In the genomic region with DNA sequence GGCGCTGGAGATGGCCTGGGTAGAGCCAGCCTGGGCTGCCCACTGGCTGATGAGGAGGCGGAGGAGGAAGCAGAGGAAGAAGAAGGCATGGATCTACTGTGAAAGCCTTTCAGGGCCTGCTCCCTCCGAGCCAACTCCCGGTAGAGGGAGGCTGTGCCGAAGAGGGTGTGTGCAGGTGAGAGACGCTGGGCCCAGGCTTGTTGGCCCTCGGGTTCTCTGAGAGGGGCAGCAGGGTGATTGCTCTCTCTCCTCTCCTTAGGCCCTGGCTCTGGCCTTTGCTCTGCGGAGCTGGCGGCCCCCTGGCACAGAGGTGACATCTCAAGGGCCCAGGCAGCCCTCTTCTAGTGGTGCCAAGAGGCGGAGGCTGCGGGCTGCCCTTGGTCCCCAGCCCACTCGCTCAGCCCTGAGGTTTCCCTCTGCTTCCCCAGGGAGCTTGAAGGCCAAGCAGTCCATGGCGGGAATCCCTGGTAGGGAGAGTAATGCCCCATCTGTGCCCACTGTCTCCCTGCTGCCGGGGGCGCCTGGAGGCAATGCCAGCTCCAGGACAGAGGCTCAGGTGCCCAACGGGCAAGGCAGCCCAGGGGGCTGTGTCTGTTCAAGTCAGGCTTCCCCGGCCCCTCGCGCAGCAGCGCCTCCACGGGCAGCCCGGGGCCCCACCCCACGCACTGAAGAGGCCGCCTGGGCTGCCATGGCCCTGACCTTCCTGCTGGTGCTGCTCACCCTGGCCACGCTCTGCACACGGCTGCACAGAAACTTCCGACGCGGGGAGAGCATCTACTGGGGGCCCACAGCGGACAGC, we compare ENCODE assay signal across 13 cellular contexts. TPM values are rescaled to one million over a fixed set of nuclear protein-coding genes. Genes with fewer than 3 reads are reported as not detected.
DNase-seq lines count a peak whose midpoint lies in the region; ATAC-seq, FAIRE-seq and TF ChIP-seq lines count a peak whose summit lies in the region.
"Had no signal": no experiment of that assay in that cellular context is flagged by ENCODE, and none has a peak within 500 bp of the region (broad histone marks: within the 10 kb centered on the region; RNA-seq: fewer than 3 reads in every experiment).

No MANE protein-coding gene starts in this region.

- H3K4ac ChIP-seq in H1 (replicated peaks; ENCODE audit: insufficient read length, low read depth, low read length): no peak overlapping the region

- no peak for TF ChIP-seq RAD21 in H1 (IDR thresholded peaks at IDR 0.05 in 1 of 2, conservative IDR thresholded peaks at IDR 0.05 in 1 of 2; ENCODE audit: low read depth in 2 of 2, low read length in 2 of 2)

- peak; percentile 44 for DNase-seq in activated T-cell treated with anti-CD3 and anti-CD28 coated beads, Interleukin-2, amount 50 U/mL, for 24 hours
- no peak for DNase-seq in activated T-cell treated with anti-CD3 and anti-CD28 coated beads for 4 hours
- no peak for DNase-seq in H1 (ENCODE audit: low read depth in 1 of 2, low spot score in 2 of 2)
- peak; percentile 58 for DNase-seq in natural killer cell treated with Interleukin-12 subunit alpha and Interleukin-12 subunit beta and Interleukin-15 and Interleukin-18, amount 100 ng/mL, for 72 hours (ENCODE audit: low spot score)
- DNase-seq in NCI-H1417 treated with DMSO at 0.1 percent for 48 hours (lab: John Stamatoyannopoulos, UW): no peak
- no peak for DNase-seq in NCI-H1436 treated with DMSO at 0.1 percent for 48 hours (lab: John Stamatoyannopoulos, UW)
- no peak for DNase-seq in LoVo (ENCODE audit: low spot score)
- DNase-seq: NCI-H187 had no signal

- H3K9me3 ChIP-seq in H1 (ENCODE audit: insufficient read depth in 2 of 2, low read depth in 1 of 2, low read length in 1 of 2): no peaks in the 10 kb centered on the region

- H3K14ac ChIP-seq in H1 (ENCODE audit: insufficient read length): no peak overlapping the region

- H3K4me1 Mint-ChIP-seq in activated T-cell treated with anti-CD3 and anti-CD28 coated beads, Interleukin-2, amount 50 U/mL, for 24 hours (ENCODE audit: low read depth): peaks cover 27% of the 10 kb centered on the region
- H3K4me1 Mint-ChIP-seq in natural killer cell treated with Interleukin-12 subunit alpha and Interleukin-12 subunit beta and Interleukin-15 and Interleukin-18, amount 100 ng/mL, for 72 hours (ENCODE audit: low read depth in 2 of 2): peaks cover 12 to 15% of the 10 kb centered on the region in 2 donors

- FAIRE-seq in H1 (lab: Jason Lieb, UNC): no peak
- FAIRE-seq: GM19239 had no signal

- H3K79me2 ChIP-seq in H1 (ENCODE audit: control insufficient read depth in 1 of 2, insufficient read depth in 2 of 2, low read length in 2 of 2): no peaks in the 10 kb centered on the region

- H3K36me3 Mint-ChIP-seq in activated T-cell treated with anti-CD3 and anti-CD28 coated beads, Interleukin-2, amount 50 U/mL, for 24 hours (ENCODE audit: low read depth): peaks cover 53% of the 10 kb centered on the region
- H3K36me3 Mint-ChIP-seq in natural killer cell treated with Interleukin-12 subunit alpha and Interleukin-12 subunit beta and Interleukin-15 and Interleukin-18, amount 100 ng/mL, for 72 hours: no peaks in the 10 kb centered on the region

- H3K56ac ChIP-seq in H1 (replicated peaks; ENCODE audit: insufficient read length, low read depth, low read length): no peak overlapping the region

- peaks cover 0 to 18% (median 10%) of the 10 kb centered on the region in 4 experiments; a peak in 5 of 7 replicates for H3K27me3 ChIP-seq in H1 (replicated peaks in 1 of 4; ENCODE audit: control insufficient read depth in 3 of 4, extremely low read depth in 1 of 4, insufficient read depth in 3 of 4, low read length in 3 of 4)

- WGBS in H1 (ENCODE audit: extremely low coverage in 1 of 2, insufficient coverage in 1 of 2, insufficient read length in 1 of 2, insufficient replicate concordance in 2 of 2, low coverage in 1 of 2, low lambda C conversion rate in 2 of 2, missing lambda C conversion rate in 1 of 2), 2 experiments: 83% methylated on average over 17 of the region's 30 CpGs; no CpG with 5 or more reads in 1 of the 2 experiments
- WGBS in urinary bladder: 49% methylated on average over 30 of the region's 30 CpGs

- peaks cover 3 to 22% (median 13%) of the 10 kb centered on the region in 4 experiments; a peak in 6 of 8 replicates for H3K36me3 ChIP-seq in H1 (ENCODE audit: control insufficient read depth in 2 of 4, insufficient read depth in 4 of 4, low read length in 3 of 4)
- peaks cover 4% of the 10 kb centered on the region for H3K36me3 ChIP-seq in urinary bladder (ENCODE audit: insufficient read depth)

- POLR2A ChIA-PET in H1 (lab: Charles Lee; ENCODE audit: partially characterized antibody): interaction anchor here (1.2 to 2.5 kb wide), 7 partner anchors 8 to 367 kb away, joined by 3 to 9 read pairs (median 3); a partner anchor contains a TSS

- no peak overlapping the region for H2BK15ac ChIP-seq in H1 (ENCODE audit: low read length)

- peak overlapping the region in 1 of 4 experiments; percentile 54; a peak in 2 of 8 replicates for H3K4me3 ChIP-seq in H1 (ENCODE audit: extremely low read depth in 1 of 4, insufficient read depth in 2 of 4, low read depth in 3 of 4, low read length in 4 of 4)
- peak overlapping the region; percentile 26 for H3K4me3 ChIP-seq in urinary bladder (ENCODE audit: low read depth, low read length)

- no peaks in the 10 kb centered on the region for H3K79me1 ChIP-seq in H1 (ENCODE audit: low read depth, low read length)

- CTCF ChIA-PET in H1 (lab: Charles Lee; ENCODE audit: partially characterized antibody): interaction anchor here (0.7 to 15.3 kb wide), 20 partner anchors 11 to 816 kb away, joined by 3 to 167 read pairs (median 4); a partner anchor contains a TSS

- H2BK120ac ChIP-seq in H1 (replicated peaks; ENCODE audit: low read depth, low read length): no peak overlapping the region

- H3K23ac ChIP-seq in H1 (ENCODE audit: insufficient read length): no peak overlapping the region

- peak overlapping the region; percentile 36; the same call in 1 of the 2 replicates for H4K8ac ChIP-seq in H1 (ENCODE audit: extremely low read depth, insufficient read depth, low read length)

- TF ChIP-seq POLR2A in H1 (IDR thresholded peaks at IDR 0.05; ENCODE audit: control extremely low read depth in 1 of 2, low read depth in 2 of 2, low read length in 2 of 2): no peak

- no peaks in the 10 kb centered on the region for H3K27me3 Mint-ChIP-seq in activated T-cell treated with anti-CD3 and anti-CD28 coated beads, Interleukin-2, amount 50 U/mL, for 24 hours
- H3K27me3 Mint-ChIP-seq in natural killer cell treated with Interleukin-12 subunit alpha and Interleukin-12 subunit beta and Interleukin-15 and Interleukin-18, amount 100 ng/mL, for 72 hours: no peaks in the 10 kb centered on the region

- H3K9ac ChIP-seq in H1 (replicated peaks in 1 of 4; ENCODE audit: extremely low read depth in 1 of 4, low read depth in 3 of 4, low read length in 3 of 4): no peak overlapping the region

- no peak overlapping the region for H2BK5ac ChIP-seq in H1 (ENCODE audit: low read depth, low read length)

- no peak for TF ChIP-seq CTCF in H1 (IDR thresholded peaks at IDR 0.05; ENCODE audit: control extremely low read depth in 1 of 3, insufficient read depth in 1 of 3, low read depth in 1 of 3, low read length in 3 of 3)

- H3K23me2 ChIP-seq in H1 (ENCODE audit: low read depth, low read length): peaks cover 16% of the 10 kb centered on the region

- H3K4me2 ChIP-seq in H1 (ENCODE audit: insufficient read depth in 1 of 2, low read depth in 2 of 2, low read length in 2 of 2): peak overlapping the region; percentile 32 to 76; a peak in 2 of 4 replicates

- TF ChIP-seq EP300 in H1 (IDR thresholded peaks at IDR 0.05; ENCODE audit: borderline replicate concordance in 1 of 2, low read depth in 2 of 2, low read length in 2 of 2): no peak

- peak overlapping the region; percentile 65 for H3K18ac ChIP-seq in H1 (ENCODE audit: extremely low read depth, low read length)

- H3K27ac ChIP-seq in H1 (ENCODE audit: low read depth, low read length) (no peak overlapping the region), urinary bladder (ENCODE audit: low read depth) (no peak overlapping the region)
- H3K27ac ChIP-seq: C4-2B, HL-60 had no signal

- H2BK12ac ChIP-seq in H1 (ENCODE audit: low read depth, low read length): no peak overlapping the region

- no peak overlapping the region for H2BK20ac ChIP-seq in H1 (ENCODE audit: low read length)

- no peak overlapping the region for H4K91ac ChIP-seq in H1 (replicated peaks; ENCODE audit: insufficient read length, low read length)

- H2AK5ac ChIP-seq in H1 (ENCODE audit: low read depth, low read length): no peak overlapping the region

- no peak overlapping the region for H4K5ac ChIP-seq in H1 (ENCODE audit: insufficient read length, low read depth, low read length)

- H2AFZ ChIP-seq in H1 (ENCODE audit: low read length): no peak overlapping the region

- H3K4me1 ChIP-seq in H1 (replicated peaks in 1 of 4; ENCODE audit: control insufficient read depth in 3 of 4, insufficient read depth in 4 of 4, low read length in 3 of 4) (peaks cover 0 to 9% (median 7%) of the 10 kb centered on the region in 4 experiments; a peak in 5 of 7 replicates), urinary bladder (ENCODE audit: insufficient read depth) (no peaks in the 10 kb centered on the region)

- H3K4me3 Mint-ChIP-seq in activated T-cell treated with anti-CD3 and anti-CD28 coated beads, Interleukin-2, amount 50 U/mL, for 24 hours: no peak overlapping the region
- no peak overlapping the region for H3K4me3 Mint-ChIP-seq in natural killer cell treated with Interleukin-12 subunit alpha and Interleukin-12 subunit beta and Interleukin-15 and Interleukin-18, amount 100 ng/mL, for 72 hours

- peak in 1 of 2 donors; percentile 0 for ATAC-seq in natural killer cell treated with Interleukin-12 subunit alpha and Interleukin-12 subunit beta and Interleukin-15 and Interleukin-18, amount 100 ng/mL, for 72 hours
- ATAC-seq: left colon had no signal

- no peaks in the 10 kb centered on the region for H3K9me3 Mint-ChIP-seq in activated T-cell treated with anti-CD3 and anti-CD28 coated beads, Interleukin-2, amount 50 U/mL, for 24 hours
- H3K9me3 Mint-ChIP-seq in natural killer cell treated with Interleukin-12 subunit alpha and Interleukin-12 subunit beta and Interleukin-15 and Interleukin-18, amount 100 ng/mL, for 72 hours: no peaks in the 10 kb centered on the region

- H4K20me1 ChIP-seq in H1 (replicated peaks in 1 of 2; ENCODE audit: control insufficient read depth in 1 of 2, insufficient read depth in 2 of 2, low read length in 2 of 2): peaks cover 0 to 1% of the 10 kb centered on the region in 2 experiments

- H3K27ac Mint-ChIP-seq in activated T-cell treated with anti-CD3 and anti-CD28 coated beads, Interleukin-2, amount 50 U/mL, for 24 hours: peak overlapping the region; percentile 59
- H3K27ac Mint-ChIP-seq in natural killer cell treated with Interleukin-12 subunit alpha and Interleukin-12 subunit beta and Interleukin-15 and Interleukin-18, amount 100 ng/mL, for 72 hours: no peak overlapping the region

RNA-seq across cellular contexts. Expression of a gene that starts 3.6 kb away (rescaled TPM):
- 21.1 and 22.4 TPM in 2 replicates for total RNA-seq in H1 (2021; fragmentation: NEBNext Ultra II Directional; extraction: Animal tissue kit (Norgen Biotek cat#: 25700))
- 35.7 and 42.6 TPM in 2 replicates for polyA plus RNA-seq in H1 (2011; rRNA removed)
- polyA plus RNA-seq in H1 (2011; cell fraction: cytosol; rRNA removed): 33.3 TPM
- 97.5 TPM for polyA plus RNA-seq in H1 (2011; cell fraction: nucleus; rRNA removed)
- polyA plus RNA-seq in H1 (2012, experiment 1 of 2): 13.5 to 25.6 TPM (median 22.3 TPM) in 4 replicates
- 20.0 TPM for polyA plus RNA-seq in H1 (2012, experiment 2 of 2)
- polyA plus RNA-seq in H1 (2013, experiment 1 of 2): 26.9 TPM
- 24.1 TPM for polyA plus RNA-seq in H1 (2013, experiment 2 of 2)
- polyA minus RNA-seq in H1 (2011; rRNA and poly(A)+ RNA removed): 6.4 and 7.7 TPM in 2 replicates
- 15.0 TPM for polyA minus RNA-seq in H1 (2011; cell fraction: cytosol; rRNA and poly(A)+ RNA removed)
- polyA minus RNA-seq in H1 (2011; cell fraction: nucleus; rRNA and poly(A)+ RNA removed): 31.3 TPM
- 10 to 100 TPM; 61.6 to 95.5 TPM for total RNA-seq in natural killer cell treated with Interleukin-12 subunit alpha and Interleukin-12 subunit beta and Interleukin-15 and Interleukin-18, amount 100 ng/mL, for 72 hours
- 26.3 TPM for total RNA-seq in urinary bladder
- polyA plus RNA-seq in urinary bladder: 74.7 TPM

RNA-seq across cellular contexts. Expression of a gene that starts 5.2 kb away (rescaled TPM):
- 1.6 and 1.7 TPM in 2 replicates for total RNA-seq in H1 (2021; fragmentation: NEBNext Ultra II Directional; extraction: Animal tissue kit (Norgen Biotek cat#: 25700))
- polyA plus RNA-seq in H1 (2011; rRNA removed) (0.88 and 1.2 TPM in 2 replicates), urinary bladder (9.8 TPM)
- polyA plus RNA-seq in H1 (2011; cell fraction: cytosol; rRNA removed): 1.2 TPM
- polyA plus RNA-seq in H1 (2011; cell fraction: nucleus; rRNA removed): 1.6 TPM
- 1.3 to 1.6 TPM (median 1.5 TPM) in 4 replicates for polyA plus RNA-seq in H1 (2012, experiment 1 of 2)
- 1.9 TPM for polyA plus RNA-seq in H1 (2012, experiment 2 of 2)
- 1.3 TPM for polyA plus RNA-seq in H1 (2013, experiment 1 of 2)
- 1.3 TPM for polyA plus RNA-seq in H1 (2013, experiment 2 of 2)
- polyA minus RNA-seq in H1 (2011; rRNA and poly(A)+ RNA removed): 1.8 and 2.1 TPM in 2 replicates
- 1.4 TPM for polyA minus RNA-seq in H1 (2011; cell fraction: cytosol; rRNA and poly(A)+ RNA removed)
- 3.0 TPM for polyA minus RNA-seq in H1 (2011; cell fraction: nucleus; rRNA and poly(A)+ RNA removed)
- total RNA-seq in natural killer cell treated with Interleukin-12 subunit alpha and Interleukin-12 subunit beta and Interleukin-15 and Interleukin-18, amount 100 ng/mL, for 72 hours: 10 to 100 TPM; 12.6 to 20.3 TPM
- 6.7 TPM for total RNA-seq in urinary bladder

RNA-seq across cellular contexts. Expression of a gene that starts 17.4 kb away (rescaled TPM):
- total RNA-seq in H1 (2021; fragmentation: NEBNext Ultra II Directional; extraction: Animal tissue kit (Norgen Biotek cat#: 25700)): 60.6 and 62.4 TPM in 2 replicates
- polyA plus RNA-seq in H1 (2011; rRNA removed) (63.0 and 80.7 TPM in 2 replicates), urinary bladder (32.8 TPM)
- polyA plus RNA-seq in H1 (2011; cell fraction: cytosol; rRNA removed): 43.3 TPM
- polyA plus RNA-seq in H1 (2011; cell fraction: nucleus; rRNA removed): 93.3 TPM
- 36.7 to 55.7 TPM (median 48.9 TPM) in 4 replicates for polyA plus RNA-seq in H1 (2012, experiment 1 of 2)
- 54.3 TPM for polyA plus RNA-seq in H1 (2012, experiment 2 of 2)
- polyA plus RNA-seq in H1 (2013, experiment 1 of 2): 45.0 TPM
- polyA plus RNA-seq in H1 (2013, experiment 2 of 2): 45.5 TPM
- 45.9 and 62.5 TPM in 2 replicates for polyA minus RNA-seq in H1 (2011; rRNA and poly(A)+ RNA removed)
- 42.9 TPM for polyA minus RNA-seq in H1 (2011; cell fraction: cytosol; rRNA and poly(A)+ RNA removed)
- 55.6 TPM for polyA minus RNA-seq in H1 (2011; cell fraction: nucleus; rRNA and poly(A)+ RNA removed)
- total RNA-seq in natural killer cell treated with Interleukin-12 subunit alpha and Interleukin-12 subunit beta and Interleukin-15 and Interleukin-18, amount 100 ng/mL, for 72 hours: 100 to 1,000 TPM in 1 of 2 donors, 10 to 100 TPM in 1; 40.8 to 111 TPM
- 14.2 TPM for total RNA-seq in urinary bladder

RNA-seq across cellular contexts. Expression of a gene that starts 20.9 kb away (rescaled TPM):
- total RNA-seq in H1 (2021; fragmentation: NEBNext Ultra II Directional; extraction: Animal tissue kit (Norgen Biotek cat#: 25700)): 41.0 and 48.5 TPM in 2 replicates
- polyA plus RNA-seq in H1 (2011; rRNA removed): 16.4 and 30.3 TPM in 2 replicates
- polyA plus RNA-seq in H1 (2011; cell fraction: cytosol; rRNA removed): 17.6 TPM
- 167 TPM for polyA plus RNA-seq in H1 (2011; cell fraction: nucleus; rRNA removed)
- 25.6 to 40.3 TPM (median 33.5 TPM) in 4 replicates for polyA plus RNA-seq in H1 (2012, experiment 1 of 2)
- 22.3 TPM for polyA plus RNA-seq in H1 (2012, experiment 2 of 2)
- polyA plus RNA-seq in H1 (2013, experiment 1 of 2): 21.9 TPM
- polyA plus RNA-seq in H1 (2013, experiment 2 of 2): 20.2 TPM
- polyA minus RNA-seq in H1 (2011; rRNA and poly(A)+ RNA removed): 7.7 and 13.1 TPM in 2 replicates
- 22.4 TPM for polyA minus RNA-seq in H1 (2011; cell fraction: cytosol; rRNA and poly(A)+ RNA removed)
- 33.4 TPM for polyA minus RNA-seq in H1 (2011; cell fraction: nucleus; rRNA and poly(A)+ RNA removed)
- 10 to 100 TPM in 1 of 2 donors, 1 to 10 TPM in 1; 4.4 to 32.5 TPM for total RNA-seq in natural killer cell treated with Interleukin-12 subunit alpha and Interleukin-12 subunit beta and Interleukin-15 and Interleukin-18, amount 100 ng/mL, for 72 hours
- total RNA-seq in urinary bladder: 7.7 TPM
- 13.6 TPM for polyA plus RNA-seq in urinary bladder

RNA-seq across cellular contexts. Expression of a gene that starts 50.6 kb away (rescaled TPM):
- total RNA-seq in H1 (2021; fragmentation: NEBNext Ultra II Directional; extraction: Animal tissue kit (Norgen Biotek cat#: 25700)): 2.1 and 2.5 TPM in 2 replicates
- 8.6 and 13.3 TPM in 2 replicates for polyA plus RNA-seq in H1 (2011; rRNA removed)
- 10.9 TPM for polyA plus RNA-seq in H1 (2011; cell fraction: cytosol; rRNA removed)
- 106 TPM for polyA plus RNA-seq in H1 (2011; cell fraction: nucleus; rRNA removed)
- polyA plus RNA-seq in H1 (2012, experiment 1 of 2): 3.1 to 6.2 TPM (median 5.5 TPM) in 4 replicates
- polyA plus RNA-seq in H1 (2012, experiment 2 of 2): 3.1 TPM
- polyA plus RNA-seq in H1 (2013, experiment 1 of 2): 3.6 TPM
- polyA plus RNA-seq in H1 (2013, experiment 2 of 2): 3.3 TPM
- polyA minus RNA-seq in H1 (2011; rRNA and poly(A)+ RNA removed): 7.3 and 10.4 TPM in 2 replicates
- 3.2 TPM for polyA minus RNA-seq in H1 (2011; cell fraction: cytosol; rRNA and poly(A)+ RNA removed)
- 10.5 TPM for polyA minus RNA-seq in H1 (2011; cell fraction: nucleus; rRNA and poly(A)+ RNA removed)
- total RNA-seq in natural killer cell treated with Interleukin-12 subunit alpha and Interleukin-12 subunit beta and Interleukin-15 and Interleukin-18, amount 100 ng/mL, for 72 hours: 10 to 100 TPM in 1 of 2 donors, 1 to 10 TPM in 1; 2.1 to 10.2 TPM
- 5.2 TPM for total RNA-seq in urinary bladder
- polyA plus RNA-seq in urinary bladder: 35.0 TPM

Comparison
In these comparisons a context has a peak if more than half of its experiments do, and no peak if none do; other contexts are left out.
1. DNase-seq: peak in activated T-cell treated with anti-CD3 and anti-CD28 coated beads, Interleukin-2, amount 50 U/mL, for 24 hours (single experiment) and natural killer cell treated with Interleukin-12 subunit alpha and Interleukin-12 subunit beta and Interleukin-15 and Interleukin-18, amount 100 ng/mL, for 72 hours (single experiment); none in activated T-cell treated with anti-CD3 and anti-CD28 coated beads for 4 hours (single experiment), H1 (0 of 2), NCI-H1417 treated with DMSO at 0.1 percent for 48 hours (single experiment), NCI-H1436 treated with DMSO at 0.1 percent for 48 hours (single experiment) and LoVo (single experiment).